9 cellular contexts compared by ENCODE assay signal in the genomic region with DNA sequence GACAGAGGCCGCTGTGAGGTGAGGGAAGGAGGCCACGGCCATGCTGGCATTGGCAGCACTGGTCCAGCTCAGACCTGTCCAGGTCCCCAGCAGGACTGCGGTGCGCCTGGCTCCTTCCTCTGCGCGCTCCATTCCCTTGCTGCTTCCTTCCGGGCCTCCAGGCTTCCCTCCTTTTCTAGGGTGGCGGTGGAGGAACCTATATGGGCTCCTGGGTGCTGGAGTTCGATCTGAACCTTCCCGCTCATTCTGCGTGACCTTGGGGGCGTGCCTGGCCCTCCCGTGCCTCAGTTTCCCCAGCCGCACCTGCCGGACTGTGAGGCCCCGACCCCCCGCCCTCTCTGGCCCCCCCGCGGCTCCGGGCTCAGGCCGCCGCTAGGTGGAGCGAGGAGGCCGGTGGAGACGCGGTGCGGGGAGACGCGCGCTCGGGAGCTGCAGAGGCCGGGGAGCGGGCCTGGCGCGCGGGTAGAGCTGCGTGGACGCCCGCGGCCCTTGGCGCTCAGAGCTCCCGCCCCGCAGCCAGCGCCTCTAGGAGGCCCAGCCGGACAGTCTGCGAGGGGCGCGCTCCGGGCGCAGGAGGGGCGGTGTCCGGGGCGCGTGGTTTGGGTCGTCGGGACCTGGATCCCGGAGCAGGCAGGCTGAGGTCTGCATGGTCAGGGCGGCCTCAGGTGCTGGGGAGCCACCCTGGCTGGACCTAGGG. TPM values are rescaled to one million over a fixed set of nuclear protein-coding genes. Genes with fewer than 3 reads are reported as not detected.
DNase-seq lines count a peak whose midpoint lies in the region; ATAC-seq, FAIRE-seq and TF ChIP-seq lines count a peak whose summit lies in the region.
"Had no signal": no experiment of that assay in that cellular context is flagged by ENCODE, and none has a peak within 500 bp of the region (broad histone marks: within the 10 kb centered on the region; RNA-seq: fewer than 3 reads in every experiment).

No MANE protein-coding gene starts in this region.

- no peaks in the 10 kb centered on the region for H3K9me3 ChIP-seq in kidney (ENCODE audit: control insufficient read depth in 1 of 2, low read length in 2 of 2)

- no peak overlapping the region for H3K9ac ChIP-seq in kidney (ENCODE audit: low read length in 2 of 2)

- H3K27ac ChIP-seq in ACC112 (ENCODE audit: low read depth, low read length): no peak overlapping the region
- H3K27ac ChIP-seq in kidney (ENCODE audit: low read depth in 2 of 2, low read length in 2 of 2): no peak overlapping the region
- H3K27ac ChIP-seq: epithelial cell of prostate had no signal

- no peak for FAIRE-seq in GM12892 (lab: Jason Lieb, UNC)
- no peak for FAIRE-seq in bronchial epithelial cell (lab: Jason Lieb, UNC)
- FAIRE-seq in kidney (lab: Jason Lieb, UNC): no peak

- H3K4me3 ChIP-seq in ACC112 (ENCODE audit: low read depth, low read length) (peak overlapping the region; percentile 21; the same call in 1 of the 2 replicates), bronchial epithelial cell (ENCODE audit: low read depth, low read length) (no peak overlapping the region), kidney (ENCODE audit: low read length in 2 of 2) (no peak overlapping the region)

- H3K36me3 ChIP-seq in ACC112 (ENCODE audit: insufficient read depth, low read length): no peaks in the 10 kb centered on the region
- H3K36me3 ChIP-seq in bronchial epithelial cell (ENCODE audit: control insufficient read depth, insufficient read depth, low read length): no peaks in the 10 kb centered on the region
- H3K36me3 ChIP-seq in kidney (ENCODE audit: control insufficient read depth in 1 of 2, insufficient read depth in 2 of 2, low read length in 2 of 2): no peaks in the 10 kb centered on the region

- intact Hi-C loops in kidney (cut with DNase I): no loop called here

- no peaks in the 10 kb centered on the region for H3K79me2 ChIP-seq in ACC112 (ENCODE audit: control insufficient read depth, insufficient read depth, low read length, unreplicated experiment)

- no peak for ATAC-seq in HG02642 (IDR thresholded peaks at IDR 0.05; ENCODE audit: poor library complexity, unreplicated experiment)

- H2AFZ ChIP-seq in ACC112 (ENCODE audit: low read length, unreplicated experiment): no peak overlapping the region

- H3K27me3 ChIP-seq in ACC112 (ENCODE audit: insufficient read depth, low read length) (peaks cover 21% of the 10 kb centered on the region), bronchial epithelial cell (ENCODE audit: control insufficient read depth, insufficient read depth, low read length) (peaks cover 10% of the 10 kb centered on the region)

- no peaks in the 10 kb centered on the region for H3K4me1 ChIP-seq in ACC112 (ENCODE audit: control insufficient read depth, insufficient read depth, low read length, unreplicated experiment)
- no peaks in the 10 kb centered on the region for H3K4me1 ChIP-seq in kidney (ENCODE audit: control insufficient read depth in 1 of 2, insufficient read depth in 1 of 2, low read depth in 1 of 2, low read length in 2 of 2)

- peak; percentile 69 for TF ChIP-seq CTCF in bronchial epithelial cell (IDR thresholded peaks at IDR 0.05; ENCODE audit: insufficient read depth, low read length, severe bottlenecking)
- peak; percentile 62 for TF ChIP-seq CTCF in kidney (IDR thresholded peaks at IDR 0.05; ENCODE audit: borderline replicate concordance, extremely low read depth, insufficient read depth)

- TF ChIP-seq POLR2A in GM12892 (IDR thresholded peaks at IDR 0.05; ENCODE audit: low read depth, low read length): no peak

- DNase-seq in GM12892 (ENCODE audit: insufficient read length) (peak; percentile 78), RPMI7951 (ENCODE audit: low read depth) (peak; percentile 50), bronchial epithelial cell (ENCODE audit: low read depth) (no peak), kidney (no peak), NCI-H1694 treated with DMSO at 0.1 percent for 48 hours (lab: John Stamatoyannopoulos, UW) (no peak)
- DNase-seq in stimulated activated CD4-positive, alpha-beta T cell treated with anti-CD3 and anti-CD28 coated beads, Interleukin-4, amount 100 ng/mL, for 4 hours: peak; percentile 10 to 43

RNA-seq across cellular contexts. Expression of a gene that starts 29.9 kb away (rescaled TPM):
- polyA plus RNA-seq in GM12892 (2012; ENCODE audit: missing spikeins): not detected
- not detected in 2 replicates for total RNA-seq in RPMI7951 (2014; rRNA removed; shearing (Covaris generic))
- total RNA-seq in bronchial epithelial cell (not detected in 2 replicates), kidney (not detected)
- polyA plus RNA-seq in kidney (ENCODE audit: insufficient read depth, low read depth, low replicate concordance): not detected

RNA-seq across cellular contexts. Expression of a gene that starts 40.3 kb away (rescaled TPM):
- 20.2 TPM for polyA plus RNA-seq in GM12892 (2012; ENCODE audit: missing spikeins)
- 57.6 and 92.0 TPM in 2 replicates for total RNA-seq in RPMI7951 (2014; rRNA removed; shearing (Covaris generic))
- total RNA-seq in bronchial epithelial cell (20.8 and 27.1 TPM in 2 replicates), kidney (35.3 TPM)
- 94.7 TPM for polyA plus RNA-seq in kidney (ENCODE audit: insufficient read depth, low read depth, low replicate concordance)

RNA-seq across cellular contexts. Expression of a gene that starts 46.5 kb away (rescaled TPM):
- polyA plus RNA-seq in GM12892 (2012; ENCODE audit: missing spikeins): 276 TPM
- total RNA-seq in RPMI7951 (2014; rRNA removed; shearing (Covaris generic)): 44.2 and 66.8 TPM in 2 replicates
- 317 and 370 TPM in 2 replicates for total RNA-seq in bronchial epithelial cell
- total RNA-seq in kidney: 533 TPM
- polyA plus RNA-seq in kidney (ENCODE audit: insufficient read depth, low read depth, low replicate concordance): 408 TPM

Comparison
In these comparisons a context has a peak if more than half of its experiments do, and no peak if none do; other contexts are left out.
1. DNase-seq: peak in GM12892 (single experiment), RPMI7951 (single experiment) and stimulated activated CD4-positive, alpha-beta T cell treated with anti-CD3 and anti-CD28 coated beads, Interleukin-4, amount 100 ng/mL, for 4 hours (2 of 2); none in bronchial epithelial cell (single experiment), kidney (single experiment) and NCI-H1694 treated with DMSO at 0.1 percent for 48 hours (single experiment).